Comparison of ENCODE assay signal across 3 cellular contexts in the genomic region with DNA sequence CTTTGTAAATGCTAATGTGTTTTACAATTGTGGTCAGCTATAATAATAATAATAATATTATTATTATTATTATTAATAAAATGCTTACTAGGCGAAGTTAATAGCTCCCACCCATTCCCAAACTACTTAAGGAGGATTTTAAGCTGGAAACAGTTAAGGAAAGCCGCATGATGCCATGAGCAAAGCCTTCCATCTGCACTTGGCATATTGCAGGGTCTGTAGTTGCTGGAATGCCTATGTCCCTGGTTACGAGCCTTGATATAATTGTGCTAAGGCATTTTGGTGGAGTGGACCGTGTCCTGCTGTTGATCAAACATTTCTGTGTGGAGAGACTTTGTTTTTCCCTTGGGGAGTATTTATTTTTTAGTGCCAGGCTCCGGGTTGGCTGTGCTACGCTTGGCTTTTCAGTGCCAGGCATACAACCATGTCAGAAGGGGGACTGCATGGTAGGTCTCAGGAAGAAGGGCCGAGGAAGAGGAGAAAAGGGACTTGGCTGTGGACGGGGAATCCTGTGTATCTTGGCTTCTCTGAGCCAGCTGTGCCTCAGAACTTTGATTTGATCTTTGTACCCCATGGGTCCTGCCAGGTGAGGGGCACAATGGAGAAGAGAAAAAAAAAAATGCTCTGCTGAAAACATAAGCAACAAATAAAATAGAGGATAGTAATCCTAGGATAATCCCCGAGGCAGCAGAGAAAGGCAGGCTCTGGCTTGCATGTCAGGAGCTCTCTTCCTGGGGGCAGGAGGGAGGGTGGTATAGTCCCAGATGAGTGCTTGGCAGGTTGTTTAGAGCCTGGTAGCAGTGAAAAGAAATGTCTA.
TF ChIP-seq lines count a peak whose summit lies in the region.

No MANE protein-coding gene starts in this region.

TF ChIP-seq in liver, 16 proteins besides CTCF, POLR2A, EP300 and RAD21:
- TF ChIP-seq, protein P1, sequence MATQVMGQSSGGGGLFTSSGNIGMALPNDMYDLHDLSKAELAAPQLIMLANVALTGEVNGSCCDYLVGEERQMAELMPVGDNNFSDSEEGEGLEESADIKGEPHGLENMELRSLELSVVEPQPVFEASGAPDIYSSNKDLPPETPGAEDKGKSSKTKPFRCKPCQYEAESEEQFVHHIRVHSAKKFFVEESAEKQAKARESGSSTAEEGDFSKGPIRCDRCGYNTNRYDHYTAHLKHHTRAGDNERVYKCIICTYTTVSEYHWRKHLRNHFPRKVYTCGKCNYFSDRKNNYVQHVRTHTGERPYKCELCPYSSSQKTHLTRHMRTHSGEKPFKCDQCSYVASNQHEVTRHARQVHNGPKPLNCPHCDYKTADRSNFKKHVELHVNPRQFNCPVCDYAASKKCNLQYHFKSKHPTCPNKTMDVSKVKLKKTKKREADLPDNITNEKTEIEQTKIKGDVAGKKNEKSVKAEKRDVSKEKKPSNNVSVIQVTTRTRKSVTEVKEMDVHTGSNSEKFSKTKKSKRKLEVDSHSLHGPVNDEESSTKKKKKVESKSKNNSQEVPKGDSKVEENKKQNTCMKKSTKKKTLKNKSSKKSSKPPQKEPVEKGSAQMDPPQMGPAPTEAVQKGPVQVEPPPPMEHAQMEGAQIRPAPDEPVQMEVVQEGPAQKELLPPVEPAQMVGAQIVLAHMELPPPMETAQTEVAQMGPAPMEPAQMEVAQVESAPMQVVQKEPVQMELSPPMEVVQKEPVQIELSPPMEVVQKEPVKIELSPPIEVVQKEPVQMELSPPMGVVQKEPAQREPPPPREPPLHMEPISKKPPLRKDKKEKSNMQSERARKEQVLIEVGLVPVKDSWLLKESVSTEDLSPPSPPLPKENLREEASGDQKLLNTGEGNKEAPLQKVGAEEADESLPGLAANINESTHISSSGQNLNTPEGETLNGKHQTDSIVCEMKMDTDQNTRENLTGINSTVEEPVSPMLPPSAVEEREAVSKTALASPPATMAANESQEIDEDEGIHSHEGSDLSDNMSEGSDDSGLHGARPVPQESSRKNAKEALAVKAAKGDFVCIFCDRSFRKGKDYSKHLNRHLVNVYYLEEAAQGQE (IDR thresholded peaks at IDR 0.05), result peak; percentile 30
- no peak for TF ChIP-seq EGR1 (IDR thresholded peaks at IDR 0.05; ENCODE audit: low read depth in 2 of 2)
- TF ChIP-seq FOXA1 (IDR thresholded peaks at IDR 0.05), result peak; percentile 14
- peak; percentile 63 for TF ChIP-seq SP1 (IDR thresholded peaks at IDR 0.05)
- TF ChIP-seq, protein P2, sequence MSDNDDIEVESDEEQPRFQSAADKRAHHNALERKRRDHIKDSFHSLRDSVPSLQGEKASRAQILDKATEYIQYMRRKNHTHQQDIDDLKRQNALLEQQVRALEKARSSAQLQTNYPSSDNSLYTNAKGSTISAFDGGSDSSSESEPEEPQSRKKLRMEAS (IDR thresholded peaks at IDR 0.05), result no peak
- peak; percentile 35 to 80 for TF ChIP-seq RXRA (IDR thresholded peaks at IDR 0.05)
- peak; percentile 24 to 27 for TF ChIP-seq JUND (IDR thresholded peaks at IDR 0.05)
- no peak for TF ChIP-seq NR2F2 (IDR thresholded peaks at IDR 0.05)
- no peak for TF ChIP-seq FOXA2 (IDR thresholded peaks at IDR 0.05)
- no peak for TF ChIP-seq TAF1 (conservative IDR thresholded peaks at IDR 0.05)
- TF ChIP-seq, protein P3, sequence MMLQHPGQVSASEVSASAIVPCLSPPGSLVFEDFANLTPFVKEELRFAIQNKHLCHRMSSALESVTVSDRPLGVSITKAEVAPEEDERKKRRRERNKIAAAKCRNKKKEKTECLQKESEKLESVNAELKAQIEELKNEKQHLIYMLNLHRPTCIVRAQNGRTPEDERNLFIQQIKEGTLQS (IDR thresholded peaks at IDR 0.05), result no peak
- no peak for TF ChIP-seq GABPA (IDR thresholded peaks at IDR 0.05 in 1 of 2, conservative IDR thresholded peaks at IDR 0.05 in 1 of 2)
- TF ChIP-seq YY1 (IDR thresholded peaks at IDR 0.05), result peak; percentile 82
- TF ChIP-seq HNF4G (IDR thresholded peaks at IDR 0.05), result peak; percentile 36
- peak; percentile 85 to 89 for TF ChIP-seq HNF4A (conservative IDR thresholded peaks at IDR 0.05)
- TF ChIP-seq, protein P4, sequence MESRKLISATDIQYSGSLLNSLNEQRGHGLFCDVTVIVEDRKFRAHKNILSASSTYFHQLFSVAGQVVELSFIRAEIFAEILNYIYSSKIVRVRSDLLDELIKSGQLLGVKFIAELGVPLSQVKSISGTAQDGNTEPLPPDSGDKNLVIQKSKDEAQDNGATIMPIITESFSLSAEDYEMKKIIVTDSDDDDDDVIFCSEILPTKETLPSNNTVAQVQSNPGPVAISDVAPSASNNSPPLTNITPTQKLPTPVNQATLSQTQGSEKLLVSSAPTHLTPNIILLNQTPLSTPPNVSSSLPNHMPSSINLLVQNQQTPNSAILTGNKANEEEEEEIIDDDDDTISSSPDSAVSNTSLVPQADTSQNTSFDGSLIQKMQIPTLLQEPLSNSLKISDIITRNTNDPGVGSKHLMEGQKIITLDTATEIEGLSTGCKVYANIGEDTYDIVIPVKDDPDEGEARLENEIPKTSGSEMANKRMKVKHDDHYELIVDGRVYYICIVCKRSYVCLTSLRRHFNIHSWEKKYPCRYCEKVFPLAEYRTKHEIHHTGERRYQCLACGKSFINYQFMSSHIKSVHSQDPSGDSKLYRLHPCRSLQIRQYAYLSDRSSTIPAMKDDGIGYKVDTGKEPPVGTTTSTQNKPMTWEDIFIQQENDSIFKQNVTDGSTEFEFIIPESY (IDR thresholded peaks at IDR 0.05), result no peak

TF ChIP-seq in HepG2, 621 proteins besides CTCF, POLR2A, EP300 and RAD21:
- TF ChIP-seq CCDC6 (CRISPR knock-in tag; IDR thresholded peaks at IDR 0.05), result no peak

TF ChIP-seq in H1, 55 proteins besides CTCF, POLR2A, EP300 and RAD21:
- TF ChIP-seq SRF (IDR thresholded peaks at IDR 0.05; ENCODE audit: low read depth, low read length) (no peak), BACH1 (IDR thresholded peaks at IDR 0.05; ENCODE audit: low read length) (no peak), FOSL1 (IDR thresholded peaks at IDR 0.05; ENCODE audit: insufficient read depth, low read depth, low read length) (no peak), CBX5 (IDR thresholded peaks at IDR 0.05; ENCODE audit: low read depth, low read length) (no peak), JUND (IDR thresholded peaks at IDR 0.05; ENCODE audit: low read length) (no peak), SIN3A (conservative IDR thresholded peaks at IDR 0.05 in 1 of 2, IDR thresholded peaks at IDR 0.05 in 1 of 2; ENCODE audit: low read depth in 1 of 2, low read length in 2 of 2) (no peak), JUN (IDR thresholded peaks at IDR 0.05; ENCODE audit: low read depth, low read length) (no peak), RNF2 (IDR thresholded peaks at IDR 0.05; ENCODE audit: borderline replicate concordance, low read depth, low read length, missing control alignments, poor library complexity, severe bottlenecking) (no peak)
- TF ChIP-seq, protein P5, sequence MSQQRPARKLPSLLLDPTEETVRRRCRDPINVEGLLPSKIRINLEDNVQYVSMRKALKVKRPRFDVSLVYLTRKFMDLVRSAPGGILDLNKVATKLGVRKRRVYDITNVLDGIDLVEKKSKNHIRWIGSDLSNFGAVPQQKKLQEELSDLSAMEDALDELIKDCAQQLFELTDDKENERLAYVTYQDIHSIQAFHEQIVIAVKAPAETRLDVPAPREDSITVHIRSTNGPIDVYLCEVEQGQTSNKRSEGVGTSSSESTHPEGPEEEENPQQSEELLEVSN (IDR thresholded peaks at IDR 0.05), result no peak
- TF ChIP-seq, protein P6, sequence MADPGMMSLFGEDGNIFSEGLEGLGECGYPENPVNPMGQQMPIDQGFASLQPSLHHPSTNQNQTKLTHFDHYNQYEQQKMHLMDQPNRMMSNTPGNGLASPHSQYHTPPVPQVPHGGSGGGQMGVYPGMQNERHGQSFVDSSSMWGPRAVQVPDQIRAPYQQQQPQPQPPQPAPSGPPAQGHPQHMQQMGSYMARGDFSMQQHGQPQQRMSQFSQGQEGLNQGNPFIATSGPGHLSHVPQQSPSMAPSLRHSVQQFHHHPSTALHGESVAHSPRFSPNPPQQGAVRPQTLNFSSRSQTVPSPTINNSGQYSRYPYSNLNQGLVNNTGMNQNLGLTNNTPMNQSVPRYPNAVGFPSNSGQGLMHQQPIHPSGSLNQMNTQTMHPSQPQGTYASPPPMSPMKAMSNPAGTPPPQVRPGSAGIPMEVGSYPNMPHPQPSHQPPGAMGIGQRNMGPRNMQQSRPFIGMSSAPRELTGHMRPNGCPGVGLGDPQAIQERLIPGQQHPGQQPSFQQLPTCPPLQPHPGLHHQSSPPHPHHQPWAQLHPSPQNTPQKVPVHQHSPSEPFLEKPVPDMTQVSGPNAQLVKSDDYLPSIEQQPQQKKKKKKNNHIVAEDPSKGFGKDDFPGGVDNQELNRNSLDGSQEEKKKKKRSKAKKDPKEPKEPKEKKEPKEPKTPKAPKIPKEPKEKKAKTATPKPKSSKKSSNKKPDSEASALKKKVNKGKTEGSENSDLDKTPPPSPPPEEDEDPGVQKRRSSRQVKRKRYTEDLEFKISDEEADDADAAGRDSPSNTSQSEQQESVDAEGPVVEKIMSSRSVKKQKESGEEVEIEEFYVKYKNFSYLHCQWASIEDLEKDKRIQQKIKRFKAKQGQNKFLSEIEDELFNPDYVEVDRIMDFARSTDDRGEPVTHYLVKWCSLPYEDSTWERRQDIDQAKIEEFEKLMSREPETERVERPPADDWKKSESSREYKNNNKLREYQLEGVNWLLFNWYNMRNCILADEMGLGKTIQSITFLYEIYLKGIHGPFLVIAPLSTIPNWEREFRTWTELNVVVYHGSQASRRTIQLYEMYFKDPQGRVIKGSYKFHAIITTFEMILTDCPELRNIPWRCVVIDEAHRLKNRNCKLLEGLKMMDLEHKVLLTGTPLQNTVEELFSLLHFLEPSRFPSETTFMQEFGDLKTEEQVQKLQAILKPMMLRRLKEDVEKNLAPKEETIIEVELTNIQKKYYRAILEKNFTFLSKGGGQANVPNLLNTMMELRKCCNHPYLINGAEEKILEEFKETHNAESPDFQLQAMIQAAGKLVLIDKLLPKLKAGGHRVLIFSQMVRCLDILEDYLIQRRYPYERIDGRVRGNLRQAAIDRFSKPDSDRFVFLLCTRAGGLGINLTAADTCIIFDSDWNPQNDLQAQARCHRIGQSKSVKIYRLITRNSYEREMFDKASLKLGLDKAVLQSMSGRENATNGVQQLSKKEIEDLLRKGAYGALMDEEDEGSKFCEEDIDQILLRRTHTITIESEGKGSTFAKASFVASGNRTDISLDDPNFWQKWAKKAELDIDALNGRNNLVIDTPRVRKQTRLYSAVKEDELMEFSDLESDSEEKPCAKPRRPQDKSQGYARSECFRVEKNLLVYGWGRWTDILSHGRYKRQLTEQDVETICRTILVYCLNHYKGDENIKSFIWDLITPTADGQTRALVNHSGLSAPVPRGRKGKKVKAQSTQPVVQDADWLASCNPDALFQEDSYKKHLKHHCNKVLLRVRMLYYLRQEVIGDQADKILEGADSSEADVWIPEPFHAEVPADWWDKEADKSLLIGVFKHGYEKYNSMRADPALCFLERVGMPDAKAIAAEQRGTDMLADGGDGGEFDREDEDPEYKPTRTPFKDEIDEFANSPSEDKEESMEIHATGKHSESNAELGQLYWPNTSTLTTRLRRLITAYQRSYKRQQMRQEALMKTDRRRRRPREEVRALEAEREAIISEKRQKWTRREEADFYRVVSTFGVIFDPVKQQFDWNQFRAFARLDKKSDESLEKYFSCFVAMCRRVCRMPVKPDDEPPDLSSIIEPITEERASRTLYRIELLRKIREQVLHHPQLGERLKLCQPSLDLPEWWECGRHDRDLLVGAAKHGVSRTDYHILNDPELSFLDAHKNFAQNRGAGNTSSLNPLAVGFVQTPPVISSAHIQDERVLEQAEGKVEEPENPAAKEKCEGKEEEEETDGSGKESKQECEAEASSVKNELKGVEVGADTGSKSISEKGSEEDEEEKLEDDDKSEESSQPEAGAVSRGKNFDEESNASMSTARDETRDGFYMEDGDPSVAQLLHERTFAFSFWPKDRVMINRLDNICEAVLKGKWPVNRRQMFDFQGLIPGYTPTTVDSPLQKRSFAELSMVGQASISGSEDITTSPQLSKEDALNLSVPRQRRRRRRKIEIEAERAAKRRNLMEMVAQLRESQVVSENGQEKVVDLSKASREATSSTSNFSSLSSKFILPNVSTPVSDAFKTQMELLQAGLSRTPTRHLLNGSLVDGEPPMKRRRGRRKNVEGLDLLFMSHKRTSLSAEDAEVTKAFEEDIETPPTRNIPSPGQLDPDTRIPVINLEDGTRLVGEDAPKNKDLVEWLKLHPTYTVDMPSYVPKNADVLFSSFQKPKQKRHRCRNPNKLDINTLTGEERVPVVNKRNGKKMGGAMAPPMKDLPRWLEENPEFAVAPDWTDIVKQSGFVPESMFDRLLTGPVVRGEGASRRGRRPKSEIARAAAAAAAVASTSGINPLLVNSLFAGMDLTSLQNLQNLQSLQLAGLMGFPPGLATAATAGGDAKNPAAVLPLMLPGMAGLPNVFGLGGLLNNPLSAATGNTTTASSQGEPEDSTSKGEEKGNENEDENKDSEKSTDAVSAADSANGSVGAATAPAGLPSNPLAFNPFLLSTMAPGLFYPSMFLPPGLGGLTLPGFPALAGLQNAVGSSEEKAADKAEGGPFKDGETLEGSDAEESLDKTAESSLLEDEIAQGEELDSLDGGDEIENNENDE (IDR thresholded peaks at IDR 0.05; ENCODE audit: insufficient replicate concordance, low read length), result no peak
